In the genomic region with DNA sequence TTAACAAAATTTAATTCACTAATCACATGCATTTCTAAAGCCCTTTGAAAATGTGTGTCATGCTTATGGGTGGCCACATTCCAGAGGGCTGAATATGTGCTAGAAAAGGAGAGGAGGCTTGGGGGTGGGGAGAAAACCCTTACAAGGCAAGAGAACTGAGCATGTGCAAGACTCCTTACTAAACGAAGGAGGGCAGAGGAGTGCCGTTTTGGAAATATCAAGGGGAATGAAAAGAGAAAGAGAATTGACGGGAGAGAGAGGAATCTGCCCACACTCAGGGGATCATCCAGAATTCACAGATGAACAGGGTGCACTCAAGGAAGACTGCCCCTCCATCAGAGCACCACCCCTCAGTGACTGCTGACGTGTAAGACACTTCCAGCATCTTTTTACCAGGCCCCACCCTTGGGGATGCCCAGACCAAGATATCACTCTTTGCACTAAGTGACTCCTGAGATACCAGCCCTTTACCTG, we compare ENCODE assay signal across 8 cellular contexts. TPM values are rescaled to one million over a fixed set of nuclear protein-coding genes. Genes with fewer than 3 reads are reported as not detected.
DNase-seq lines count a peak whose midpoint lies in the region; ATAC-seq lines count a peak whose summit lies in the region.

No MANE protein-coding gene starts in this region.

- ATAC-seq in T-helper 17 cell (no peak), GM18511 (IDR thresholded peaks at IDR 0.05; ENCODE audit: unreplicated experiment) (no peak)

- peak overlapping the region in 1 of 2 experiments; percentile 84 for H2BK12ac ChIP-seq in mesenchymal stem cell (ENCODE audit: low read length in 2 of 2)

- H3K36me3 ChIP-seq in duodenal mucosa (ENCODE audit: control insufficient read depth in 1 of 2, insufficient read depth in 2 of 2, low read length in 2 of 2) (no peaks in the 10 kb centered on the region), mesenchymal stem cell (ENCODE audit: control insufficient read depth in 1 of 2, insufficient read depth in 2 of 2, low read depth in 1 of 2, low read length in 2 of 2) (no peaks in the 10 kb centered on the region)

- H2AFZ ChIP-seq in mesenchymal stem cell (ENCODE audit: low read depth, low read length), result no peak overlapping the region

- peak overlapping the region; percentile 74 for H2AK5ac ChIP-seq in mesenchymal stem cell (ENCODE audit: low read length, severe bottlenecking)

- H3K4me1 ChIP-seq in duodenal mucosa (ENCODE audit: control insufficient read depth in 1 of 2, insufficient read depth in 2 of 2, low read length in 2 of 2) (no peaks in the 10 kb centered on the region), mesenchymal stem cell (ENCODE audit: control insufficient read depth, insufficient read depth, low read depth, low read length) (no peaks in the 10 kb centered on the region)

- H3K4me1 Mint-ChIP-seq in T-helper 17 cell, result peaks cover 5% of the 10 kb centered on the region

- peak overlapping the region; percentile 51 for H3K4me2 ChIP-seq in mesenchymal stem cell (ENCODE audit: low read length, poor library complexity, severe bottlenecking)

- H2BK5ac ChIP-seq in mesenchymal stem cell (ENCODE audit: low read depth, low read length, poor library complexity, severe bottlenecking), result no peak overlapping the region

- peak overlapping the region; percentile 3 to 13 for H3K4me3 ChIP-seq in duodenal mucosa (ENCODE audit: low read depth in 1 of 2, low read length in 2 of 2)
- peak overlapping the region; percentile 17 to 78 for H3K4me3 ChIP-seq in mesenchymal stem cell (ENCODE audit: insufficient read depth in 1 of 2, low read depth in 1 of 2, low read length in 2 of 2)

- no peak overlapping the region for H3K14ac ChIP-seq in mesenchymal stem cell (ENCODE audit: low read length in 2 of 2)

- peak overlapping the region; percentile 95 for H4K91ac ChIP-seq in mesenchymal stem cell (ENCODE audit: low read length)

- H3K18ac ChIP-seq in mesenchymal stem cell (ENCODE audit: low read depth in 1 of 2, low read length in 2 of 2), result peak overlapping the region in 1 of 2 experiments; percentile 83

- WGBS in mesenchymal stem cell, result 0% methylated on average over 4 of the region's 4 CpGs

- DNase-seq in A172 (ENCODE audit: low spot score), result peak; percentile 98
- DNase-seq in LHCN-M2 (ENCODE audit: low read depth), result peak; percentile 97
- DNase-seq in mesenchymal stem cell, result peak; percentile 97
- DNase-seq in T-helper 17 cell, result no peak
- no peak for DNase-seq in NCI-H1105 (lab: John Stamatoyannopoulos, UW)
- no peak for DNase-seq in NCI-H187 treated with DMSO at 0.1 percent for 48 hours (lab: John Stamatoyannopoulos, UW)

- peak overlapping the region; percentile 27 for H2BK120ac ChIP-seq in mesenchymal stem cell (ENCODE audit: low read depth, low read length)

- H2BK15ac ChIP-seq in mesenchymal stem cell (ENCODE audit: low read depth, poor library complexity, severe bottlenecking), result no peak overlapping the region

- no peak overlapping the region for H3K23ac ChIP-seq in mesenchymal stem cell (ENCODE audit: low read length in 2 of 2)

- no peaks in the 10 kb centered on the region for H3K36me3 Mint-ChIP-seq in T-helper 17 cell (ENCODE audit: low read depth)

- H3K4me3 Mint-ChIP-seq in T-helper 17 cell, result no peak overlapping the region

- H3K27me3 ChIP-seq in duodenal mucosa (ENCODE audit: control insufficient read depth in 1 of 2, insufficient read depth in 2 of 2, low read length in 2 of 2) (no peaks in the 10 kb centered on the region), mesenchymal stem cell (ENCODE audit: control insufficient read depth in 1 of 2, insufficient read depth in 1 of 2, low read length in 2 of 2) (no peaks in the 10 kb centered on the region)

- H3K9me3 ChIP-seq in duodenal mucosa (ENCODE audit: control insufficient read depth in 1 of 2, low read length in 2 of 2), result no peaks in the 10 kb centered on the region
- H3K9me3 ChIP-seq in mesenchymal stem cell (ENCODE audit: control insufficient read depth, low read length), result no peaks in the 10 kb centered on the region
- H3K9me3 ChIP-seq in T-helper 17 cell (ENCODE audit: control insufficient read depth, low read length, poor library complexity, severe bottlenecking), result no peaks in the 10 kb centered on the region

- H3K27ac Mint-ChIP-seq in T-helper 17 cell, result no peak overlapping the region

- peak overlapping the region; percentile 99 for H4K8ac ChIP-seq in mesenchymal stem cell (ENCODE audit: low read length)

- peak overlapping the region in 1 of 2 experiments; percentile 97 for H3K4ac ChIP-seq in mesenchymal stem cell (ENCODE audit: low read depth in 1 of 2, low read length in 2 of 2)

- H3K27me3 Mint-ChIP-seq in T-helper 17 cell, result peaks cover 10% of the 10 kb centered on the region

- H3K27ac ChIP-seq in duodenal mucosa (ENCODE audit: low read depth, low read length) (no peak overlapping the region), mesenchymal stem cell (ENCODE audit: low read length, poor library complexity, severe bottlenecking) (peak overlapping the region; percentile 96)

- no peak overlapping the region for H3K9ac ChIP-seq in duodenal mucosa (ENCODE audit: low read depth in 1 of 2, low read length in 2 of 2)
- peak overlapping the region; percentile 93 for H3K9ac ChIP-seq in mesenchymal stem cell (ENCODE audit: low read length)

- no peaks in the 10 kb centered on the region for H3K79me1 ChIP-seq in mesenchymal stem cell (replicated peaks; ENCODE audit: low read length, poor library complexity, severe bottlenecking)

RNA-seq across cellular contexts. Expression of gene TSC22D2, which starts 37.9 kb away (rescaled TPM):
- total RNA-seq in A172 (2014; rRNA removed; shearing (Covaris generic)), result 8.8 and 12.9 TPM in 2 replicates
- total RNA-seq in LHCN-M2 (2014; rRNA removed) (6.3 and 8.6 TPM in 2 replicates), T-helper 17 cell (10 to 100 TPM; 37.8 to 51.6 TPM)
- 14.1 TPM for polyA plus RNA-seq in LHCN-M2 (2012)
- 29.1 TPM for polyA plus RNA-seq in mesenchymal stem cell (2013, experiment 1 of 2)
- 29.3 TPM for polyA plus RNA-seq in mesenchymal stem cell (2013, experiment 2 of 2)

Comparison
In these comparisons a context has a peak if more than half of its experiments do, and no peak if none do; other contexts are left out.
1. DNase-seq: peak in A172 (single experiment), LHCN-M2 (single experiment) and mesenchymal stem cell (single experiment); none in T-helper 17 cell (0 of 3), NCI-H1105 (single experiment) and NCI-H187 treated with DMSO at 0.1 percent for 48 hours (single experiment).